Comparison of ENCODE assay signal across 11 cellular contexts in the genomic region with DNA sequence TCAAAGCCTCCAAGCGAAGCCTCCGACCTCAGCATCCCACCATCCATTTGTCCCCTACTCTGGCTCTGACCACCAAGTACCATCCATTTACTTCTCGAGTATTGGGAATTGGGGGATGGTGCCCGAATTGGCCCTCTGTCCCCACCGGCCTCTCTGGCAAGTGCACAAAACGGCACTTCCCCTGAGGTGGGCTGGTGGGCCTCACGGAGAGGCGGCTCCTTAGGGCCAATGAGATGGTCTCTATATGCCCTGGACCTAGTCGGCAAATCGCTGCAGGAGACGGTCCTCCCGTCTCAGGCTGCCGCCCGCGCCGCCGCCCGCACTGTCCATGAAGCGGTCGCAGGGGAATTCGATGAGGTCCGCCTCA. TPM values are rescaled to one million over a fixed set of nuclear protein-coding genes. Genes with fewer than 3 reads are reported as not detected.
DNase-seq lines count a peak whose midpoint lies in the region; ATAC-seq and TF ChIP-seq lines count a peak whose summit lies in the region.
"Had no signal": no experiment of that assay in that cellular context is flagged by ENCODE, and none has a peak within 500 bp of the region (broad histone marks: within the 10 kb centered on the region; RNA-seq: fewer than 3 reads in every experiment).

No MANE protein-coding gene starts in this region.

- no peak for TF ChIP-seq POLR2A in thyroid gland (IDR thresholded peaks at IDR 0.05)

- H3K4me3 Mint-ChIP-seq in endodermal cell: peak overlapping the region; percentile 60
- peak overlapping the region in 7 of 10 donors; percentile 28 to 52 (median 34) for H3K4me3 Mint-ChIP-seq in naive thymus-derived CD8-positive, alpha-beta T cell

- no peaks in the 10 kb centered on the region for H3K9me3 Mint-ChIP-seq in endodermal cell
- H3K9me3 Mint-ChIP-seq in naive thymus-derived CD8-positive, alpha-beta T cell: no peaks in the 10 kb centered on the region

- no peaks in the 10 kb centered on the region for H3K36me3 ChIP-seq in endodermal cell (ENCODE audit: control insufficient read depth, insufficient read depth, low read length)
- no peaks in the 10 kb centered on the region for H3K36me3 ChIP-seq in thyroid gland
- H3K36me3 ChIP-seq in WERI-Rb-1: no peaks in the 10 kb centered on the region

- peaks cover 18% of the 10 kb centered on the region for H3K4me1 Mint-ChIP-seq in endodermal cell
- H3K4me1 Mint-ChIP-seq in naive thymus-derived CD8-positive, alpha-beta T cell: peaks cover 0 to 19% (median 14%) of the 10 kb centered on the region in 4 donors

- no peaks in the 10 kb centered on the region for H3K36me3 Mint-ChIP-seq in endodermal cell (ENCODE audit: low read depth)
- no peaks in the 10 kb centered on the region for H3K36me3 Mint-ChIP-seq in naive thymus-derived CD8-positive, alpha-beta T cell

- TF ChIP-seq CTCF in endodermal cell (conservative IDR thresholded peaks at IDR 0.05): no peak
- TF ChIP-seq CTCF in thyroid gland (IDR thresholded peaks at IDR 0.05): no peak
- no peak for TF ChIP-seq CTCF in WERI-Rb-1 (IDR thresholded peaks at IDR 0.05; ENCODE audit: low read depth, low read length)

- H3K4me1 ChIP-seq in endodermal cell (ENCODE audit: control insufficient read depth, insufficient read depth, low read length): no peaks in the 10 kb centered on the region
- peaks cover 19 to 40% of the 10 kb centered on the region in 2 donors for H3K4me1 ChIP-seq in thyroid gland

- intact Hi-C loops in thyroid gland (cut with DNase I): loop anchor here (5.0 kb wide), 1 partner anchor 152 kb away; no protein-coding TSS in a partner anchor

- H3K27ac ChIP-seq in endodermal cell (ENCODE audit: low read depth, low read length): no peak overlapping the region
- peak overlapping the region in 2 of 3 donors; percentile 73 to 81 for H3K27ac ChIP-seq in thyroid gland
- no peak overlapping the region for H3K27ac ChIP-seq in WERI-Rb-1
- H3K27ac ChIP-seq: 22Rv1, HL-60 had no signal

- POLR2A ChIA-PET in naive thymus-derived CD8-positive, alpha-beta T cell (lab: Charles Lee): no interaction called here

- H3K27me3 ChIP-seq in endodermal cell (ENCODE audit: control insufficient read depth, insufficient read depth, low read length, poor library complexity, severe bottlenecking): peaks cover 28% of the 10 kb centered on the region
- H3K27me3 ChIP-seq in thyroid gland: no peaks in the 10 kb centered on the region
- H3K27me3 ChIP-seq in WERI-Rb-1 (ENCODE audit: insufficient read depth, low read depth, severe bottlenecking): peaks cover 97% of the 10 kb centered on the region

- ATAC-seq in naive thymus-derived CD8-positive, alpha-beta T cell: no peak

- peaks cover 65% of the 10 kb centered on the region for H3K27me3 Mint-ChIP-seq in endodermal cell (ENCODE audit: insufficient read depth)
- peaks cover 41 to 81% (median 46%) of the 10 kb centered on the region in 5 donors for H3K27me3 Mint-ChIP-seq in naive thymus-derived CD8-positive, alpha-beta T cell

- H3K4me3 ChIP-seq in endodermal cell (ENCODE audit: low read length) (no peak overlapping the region), thyroid gland (replicated peaks in 1 of 3) (peak overlapping the region in 1 of 3 donors; percentile 61), WERI-Rb-1 (ENCODE audit: low read depth, low read length) (no peak overlapping the region)

- WGBS in endodermal cell (ENCODE audit: insufficient coverage in 1 of 2, insufficient read length in 1 of 2), 2 experiments: 95 to 96% methylated on average over 15 to 22 of the region's 22 CpGs
- WGBS in thyroid gland, 2 donors: 35 to 63% methylated on average over 8 to 22 of the region's 22 CpGs

- no peak overlapping the region for H3K27ac Mint-ChIP-seq in endodermal cell
- no peak overlapping the region for H3K27ac Mint-ChIP-seq in naive thymus-derived CD8-positive, alpha-beta T cell

- no peak overlapping the region for H3K9ac ChIP-seq in endodermal cell (ENCODE audit: extremely low read depth, low read length, poor library complexity, severe bottlenecking)

- H3K9me3 ChIP-seq in endodermal cell (ENCODE audit: control insufficient read depth, low read length): no peaks in the 10 kb centered on the region
- H3K9me3 ChIP-seq in thyroid gland: no peaks in the 10 kb centered on the region
- H3K9me3 ChIP-seq in WERI-Rb-1 (ENCODE audit: severe bottlenecking): no peaks in the 10 kb centered on the region

- DNase-seq in NCI-H82 (lab: John Stamatoyannopoulos, UW) (peak; percentile 12), NCI-H82 treated with DMSO at 0.1 percent for 48 hours (lab: John Stamatoyannopoulos, UW; ENCODE audit: unreplicated experiment) (no peak), endodermal cell (no peak), thyroid gland (no peak), NCI-H526 (lab: John Stamatoyannopoulos, UW) (no peak), SIG-M5 (lab: John Stamatoyannopoulos, UW) (no peak), WERI-Rb-1 (no peak)
- no peak for DNase-seq in naive thymus-derived CD8-positive, alpha-beta T cell
- DNase-seq: activated naive CD4-positive, alpha-beta T cell had no signal

RNA-seq across cellular contexts. Expression of gene TRIL, which starts 2.8 kb away (rescaled TPM):
- 1 to 10 TPM; 1.6 to 3.3 TPM for total RNA-seq in endodermal cell
- polyA plus RNA-seq in endodermal cell (2013, experiment 1 of 2): 17.3 TPM
- polyA plus RNA-seq in endodermal cell (2013, experiment 2 of 2): 19.1 TPM
- not detected for total RNA-seq in naive thymus-derived CD8-positive, alpha-beta T cell
- polyA plus RNA-seq in naive thymus-derived CD8-positive, alpha-beta T cell: not detected
- total RNA-seq in thyroid gland: 10 to 100 TPM in 1 of 4 donors, 1 to 10 TPM in 3; 3.3 to 11.0 (median 9.7) TPM

Comparison
In these comparisons a context has a peak if more than half of its experiments do, and no peak if none do; other contexts are left out.
1. H3K27ac ChIP-seq: peak in thyroid gland (2 of 3); none in endodermal cell (single experiment) and WERI-Rb-1 (single experiment).